ENCODE assay signal across 8 cellular contexts in the genomic region with DNA sequence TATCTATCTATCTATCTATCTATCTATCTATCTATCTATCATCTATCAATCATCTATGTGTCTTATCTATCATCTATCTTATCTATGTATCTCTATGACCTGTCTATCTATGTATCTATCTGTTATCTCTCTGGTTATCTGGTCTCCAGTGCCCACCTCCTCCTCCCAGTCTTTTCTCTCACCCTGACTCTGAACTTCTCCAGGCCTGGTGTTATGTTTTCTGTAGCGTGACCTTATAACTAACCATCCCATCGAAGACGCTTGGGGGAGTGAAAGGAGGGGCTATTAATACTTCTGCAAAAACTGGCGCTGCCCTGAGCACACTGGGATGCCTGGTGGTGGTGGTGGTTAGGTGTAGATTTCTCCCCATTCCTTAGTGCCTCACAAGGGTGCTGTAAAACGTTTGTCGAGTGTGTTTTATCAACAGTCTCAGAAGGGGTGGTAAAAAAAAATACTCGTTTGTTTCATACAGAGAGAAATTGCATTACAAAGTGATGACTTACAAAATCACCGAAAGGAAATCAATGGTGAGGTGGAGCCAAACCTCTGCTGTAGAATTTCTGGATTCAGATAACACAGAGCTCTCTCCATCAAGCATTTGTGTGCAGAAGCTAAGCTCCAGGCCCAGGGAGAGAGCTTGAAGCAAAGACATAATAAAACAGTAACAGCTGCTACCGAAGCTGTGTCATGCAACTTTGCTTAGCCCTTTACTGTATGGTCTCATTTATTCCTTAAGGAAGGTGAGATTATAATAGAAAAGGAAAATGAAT.
DNase-seq lines count a peak whose midpoint lies in the region; ATAC-seq and TF ChIP-seq lines count a peak whose summit lies in the region.

No MANE protein-coding gene starts in this region.

- BruUV-seq in A673 (replicated peaks; lab: Mats Ljungman, UMichigan): no TSS peak

- CTCF ChIA-PET in A673 (lab: Charles Lee): interaction anchor here (0.6 kb wide), 1 partner anchor 43 kb away, joined by 3 read pairs; no protein-coding TSS in a partner anchor

- no peaks in the 10 kb centered on the region for H3K36me3 ChIP-seq in A673 (ENCODE audit: insufficient read depth, low read length, poor library complexity, severe bottlenecking)
- H3K36me3 ChIP-seq in HUES48 (ENCODE audit: control insufficient read depth, insufficient read depth, low read length): no peaks in the 10 kb centered on the region
- no peaks in the 10 kb centered on the region for H3K36me3 ChIP-seq in muscle layer of colon (ENCODE audit: insufficient read depth, low read length)

- H3K27me3 ChIP-seq in A673 (replicated peaks; ENCODE audit: insufficient read depth, low read depth, low read length, poor library complexity): no peaks in the 10 kb centered on the region
- H3K27me3 ChIP-seq in HUES48 (ENCODE audit: control insufficient read depth, insufficient read depth, low read length): no peaks in the 10 kb centered on the region
- H3K27me3 ChIP-seq in muscle layer of colon (ENCODE audit: control insufficient read depth in 1 of 2, insufficient read depth in 2 of 2, low read length in 2 of 2): no peaks in the 10 kb centered on the region

- no peak for ATAC-seq in GM21367 (IDR thresholded peaks at IDR 0.05; ENCODE audit: unreplicated experiment)
- no peak for ATAC-seq in HG02571 (IDR thresholded peaks at IDR 0.05; ENCODE audit: unreplicated experiment)

- POLR2A ChIA-PET in A673 (lab: Charles Lee; ENCODE audit: low non-redundant PET): no interaction called here

- H3K4me1 ChIP-seq in A673 (ENCODE audit: insufficient read depth, low read length, poor library complexity, severe bottlenecking) (peaks cover 45% of the 10 kb centered on the region), HUES48 (ENCODE audit: control insufficient read depth, insufficient read depth, low read length) (peaks cover 38% of the 10 kb centered on the region), muscle layer of colon (ENCODE audit: insufficient read depth, low read length) (peaks cover 31% of the 10 kb centered on the region)

- no peak for DNase-seq in A673 (ENCODE audit: low spot score)
- DNase-seq in astrocyte of the hippocampus (ENCODE audit: low read depth, low spot score): peak; percentile 53
- no peak for DNase-seq in cerebellar cortex (ENCODE audit: low spot score)
- no peak for DNase-seq in SHP77 treated with DMSO at 0.1 percent for 48 hours (lab: John Stamatoyannopoulos, UW)

- H3K9me3 ChIP-seq in A673 (ENCODE audit: low read depth, low read length, poor library complexity, severe bottlenecking): no peaks in the 10 kb centered on the region
- no peaks in the 10 kb centered on the region for H3K9me3 ChIP-seq in HUES48 (ENCODE audit: control insufficient read depth, insufficient read depth, low read length)
- no peaks in the 10 kb centered on the region for H3K9me3 ChIP-seq in muscle layer of colon (ENCODE audit: low read length)

- TF ChIP-seq CTCF in A673 (conservative IDR thresholded peaks at IDR 0.05; ENCODE audit: low read depth, low read length): no peak

- no peak overlapping the region for H3K4me3 ChIP-seq in A673 (ENCODE audit: low read depth, low read length, poor library complexity, severe bottlenecking)
- H3K4me3 ChIP-seq in HUES48 (ENCODE audit: low read depth, low read length): peak overlapping the region; percentile 66; the same call in 1 of the 2 replicates
- H3K4me3 ChIP-seq in muscle layer of colon (ENCODE audit: low read depth in 1 of 2, low read length in 2 of 2): peak overlapping the region in 1 of 2 donors; percentile 84

- H3K27ac ChIP-seq in A673 (ENCODE audit: low read depth, low read length, poor library complexity, severe bottlenecking) (peak overlapping the region; percentile 98), HUES48 (ENCODE audit: low read depth, low read length) (peak overlapping the region; percentile 42), muscle layer of colon (ENCODE audit: low read depth, low read length) (peak overlapping the region; percentile 85)

- no peak overlapping the region for H3K9ac ChIP-seq in HUES48 (ENCODE audit: low read depth, low read length)
- no peak overlapping the region for H3K9ac ChIP-seq in muscle layer of colon (ENCODE audit: low read length)

- intact Hi-C loops in A673 (cut with micrococcal nuclease; ENCODE audit: unreplicated experiment): loop anchor here (2.0 to 10.0 kb wide), 2 partner anchors 85 to 159 kb away; no protein-coding TSS in a partner anchor

Comparison
In these comparisons a context has a peak if more than half of its experiments do, and no peak if none do; other contexts are left out.
1. H3K27ac ChIP-seq: peak in every context shown above with its lines; median percentile 98 in A673; 85 in muscle layer of colon; 42 in HUES48.